ENCODE assay signal across 29 cellular contexts in genomic region chr9:78358329-78359051, GRCh38.
"Had no signal": no experiment of that assay in that cellular context is flagged by ENCODE, and none has a peak within 500 bp of the region (broad histone marks: within the 10 kb centered on the region; RNA-seq: fewer than 3 reads in every experiment).

No MANE protein-coding gene starts in this region.

- H3K9me3 ChIP-seq: esophagus muscularis mucosa, gastrocnemius medialis had no signal

- H3K4me3 ChIP-seq: esophagus muscularis mucosa, gastrocnemius medialis had no signal

- H3K4me1 ChIP-seq: esophagus muscularis mucosa, foreskin keratinocyte, gastrocnemius medialis had no signal

- H3K36me3 ChIP-seq: brain microvascular endothelial cell, esophagus muscularis mucosa, gastrocnemius medialis had no signal

- ATAC-seq: activated CD4-positive, alpha-beta T cell treated with anti-CD3 and anti-CD28 coated beads for 36 hours; activated CD8-positive, alpha-beta memory T cell treated with anti-CD3 and anti-CD28 coated beads, Interleukin-2, amount 10 ng/mL, durations not matched to agents 7 days and 5 days; activated CD8-positive, alpha-beta T cell treated with anti-CD3 and anti-CD28 coated beads, Interleukin-2, amount 10 ng/mL, durations not matched to agents 7 days and 5 days; effector memory CD8-positive, alpha-beta T cell; foreskin keratinocyte; gastrocnemius medialis had no signal

- H3K9me3 Mint-ChIP-seq: activated CD4-positive, alpha-beta memory T cell treated with anti-CD3 and anti-CD28 coated beads for 36 hours; activated CD4-positive, alpha-beta T cell treated with anti-CD3 and anti-CD28 coated beads, Interleukin-2, amount 10 ng/mL, durations not matched to agents 24 days and 14 days; activated naive CD4-positive, alpha-beta T cell treated with anti-CD3 and anti-CD28 coated beads, Interleukin-2, amount 10 ng/mL, durations not matched to agents 7 days and 5 days; activated T-helper 1 cell treated with anti-CD3 and anti-CD28 coated beads, Interleukin-12 subunit alpha, Interleukin-12 subunit beta, Interleukin-2, Interleukin-4 antibody, amounts not matched to agents 30 ng/mL and 10 ng/mL and 1 ng/mL, durations not matched to agents 14 hours and 24 hours and 36 hours; activated T-helper 2 cell treated with anti-CD3 and anti-CD28 coated beads, Interferon-gamma antibody, Interleukin-2, Interleukin-4, amounts not matched to agents 10 μg/mL and 5 μg/mL and 100 μg/mL, durations not matched to agents 14 hours and 24 hours and 36 hours; effector memory CD8-positive, alpha-beta T cell had no signal

- H3K27me3 ChIP-seq: brain microvascular endothelial cell, esophagus muscularis mucosa, foreskin keratinocyte, gastrocnemius medialis had no signal

- DNase-seq: activated CD4-positive, alpha-beta memory T cell treated with anti-CD3 and anti-CD28 coated beads for 36 hours; activated CD4-positive, alpha-beta T cell treated with anti-CD3 and anti-CD28 coated beads for 36 hours; activated CD4-positive, alpha-beta T cell treated with anti-CD3 and anti-CD28 coated beads, Interleukin-2, amount 10 ng/mL, durations not matched to agents 24 days and 14 days; activated CD4-positive, CD25-positive, alpha-beta regulatory T cell; activated CD4-positive, CD25-positive, alpha-beta regulatory T cell treated with anti-CD3 and anti-CD28 coated beads, Interleukin-2, amount 50 U/mL, for 72 hours; activated CD8-positive, alpha-beta memory T cell treated with anti-CD3 and anti-CD28 coated beads, Interleukin-2, amount 10 ng/mL, durations not matched to agents 7 days and 5 days; activated CD8-positive, alpha-beta memory T cell treated with anti-CD3 and anti-CD28 coated beads, Interleukin-2, amount 50 U/mL, for 4 hours; activated CD8-positive, alpha-beta T cell treated with anti-CD3 and anti-CD28 coated beads, Interleukin-2, amount 10 ng/mL, durations not matched to agents 7 days and 5 days; activated effector memory CD4-positive, alpha-beta T cell treated with anti-CD3 and anti-CD28 coated beads, Interleukin-2, amount 50 U/mL, for 16 hours; activated naive CD4-positive, alpha-beta T cell treated with anti-CD3 and anti-CD28 coated beads, Interleukin-2, amount 10 ng/mL, durations not matched to agents 7 days and 5 days; activated T-cell treated with anti-CD3 and anti-CD28 coated beads, Interleukin-2, amount 50 U/mL, for 1 hour; activated T-cell treated with anti-CD3 and anti-CD28 coated beads, Interleukin-2, amount 50 U/mL, for 48 hours; amniotic stem cell; brain microvascular endothelial cell; cortex of kidney; dermis blood vessel endothelial cell; effector CD4-positive, alpha-beta T cell; effector memory CD8-positive, alpha-beta T cell; erythroblast; foreskin keratinocyte; gastrocnemius medialis; glutamatergic neuron; T-helper 2 cell had no signal

- H3K27ac ChIP-seq: brain microvascular endothelial cell, esophagus muscularis mucosa, foreskin keratinocyte, gastrocnemius medialis had no signal

- FAIRE-seq: astrocyte, colon had no signal

- H3K27ac Mint-ChIP-seq: activated CD4-positive, alpha-beta memory T cell treated with anti-CD3 and anti-CD28 coated beads for 36 hours; activated CD4-positive, alpha-beta T cell treated with anti-CD3 and anti-CD28 coated beads for 36 hours; activated CD4-positive, alpha-beta T cell treated with anti-CD3 and anti-CD28 coated beads, Interleukin-2, amount 10 ng/mL, durations not matched to agents 24 days and 14 days; activated CD8-positive, alpha-beta memory T cell treated with anti-CD3 and anti-CD28 coated beads, Interleukin-2, amount 10 ng/mL, durations not matched to agents 7 days and 5 days; activated CD8-positive, alpha-beta T cell treated with anti-CD3 and anti-CD28 coated beads, Interleukin-2, amount 10 ng/mL, durations not matched to agents 7 days and 5 days; activated naive CD4-positive, alpha-beta T cell treated with anti-CD3 and anti-CD28 coated beads, Interleukin-2, amount 10 ng/mL, durations not matched to agents 7 days and 5 days; activated naive CD8-positive, alpha-beta T cell; activated T-helper 1 cell treated with anti-CD3 and anti-CD28 coated beads, Interleukin-12 subunit alpha, Interleukin-12 subunit beta, Interleukin-2, Interleukin-4 antibody, amounts not matched to agents 30 ng/mL and 10 ng/mL and 1 ng/mL, durations not matched to agents 14 hours and 24 hours and 36 hours; activated T-helper 2 cell treated with anti-CD3 and anti-CD28 coated beads, Interferon-gamma antibody, Interleukin-2, Interleukin-4, amounts not matched to agents 10 μg/mL and 5 μg/mL and 100 μg/mL, durations not matched to agents 14 hours and 24 hours and 36 hours; effector memory CD8-positive, alpha-beta T cell had no signal

- H3K36me3 Mint-ChIP-seq: activated CD4-positive, alpha-beta memory T cell treated with anti-CD3 and anti-CD28 coated beads for 36 hours; activated CD8-positive, alpha-beta memory T cell treated with anti-CD3 and anti-CD28 coated beads, Interleukin-2, amount 10 ng/mL, durations not matched to agents 7 days and 5 days; activated naive CD4-positive, alpha-beta T cell treated with anti-CD3 and anti-CD28 coated beads, Interleukin-2, amount 10 ng/mL, durations not matched to agents 7 days and 5 days had no signal
